13 cellular contexts compared by ENCODE assay signal in the genomic region with DNA sequence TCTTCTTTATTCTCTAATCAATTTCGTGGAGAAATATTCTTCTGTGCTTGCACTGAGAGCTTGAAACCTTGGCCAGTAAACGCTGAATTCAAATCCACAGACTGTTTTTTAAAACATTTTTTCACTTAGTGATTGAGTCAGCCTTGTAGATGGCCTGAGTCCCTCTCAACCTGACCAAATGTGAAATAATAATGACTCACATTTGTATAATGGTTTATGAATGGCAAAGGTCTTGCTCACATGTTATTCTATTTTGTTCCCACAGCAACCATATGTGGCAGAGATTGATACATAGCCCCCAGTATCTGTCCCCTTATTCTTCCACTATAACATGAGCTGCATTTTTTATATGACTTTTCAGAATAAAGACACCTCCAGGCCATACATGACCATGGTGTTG. TPM values are rescaled to one million over a fixed set of nuclear protein-coding genes. Genes with fewer than 3 reads are reported as not detected.
A peak's percentile ranks its signal among the peaks of the same experiment; 100 is the strongest.
DNase-seq lines count a peak whose midpoint lies in the region; ATAC-seq and TF ChIP-seq lines count a peak whose summit lies in the region.
"Had no signal": no experiment of that assay in that cellular context is flagged by ENCODE, and none has a peak within 500 bp of the region (broad histone marks: within the 10 kb centered on the region; RNA-seq: fewer than 3 reads in every experiment).

No MANE protein-coding gene starts in this region.

- no peaks in the 10 kb centered on the region for H3K4me1 Mint-ChIP-seq in activated CD4-positive, alpha-beta T cell treated with anti-CD3 and anti-CD28 coated beads, Interleukin-2, amount 10 ng/mL, durations not matched to agents 24 days and 14 days
- H3K4me1 Mint-ChIP-seq: activated naive CD4-positive, alpha-beta T cell treated with anti-CD3 and anti-CD28 coated beads, Interleukin-2, amount 10 ng/mL, durations not matched to agents 7 days and 5 days had no signal

- no peaks in the 10 kb centered on the region for H3K9me3 ChIP-seq in lower lobe of right lung

- H3K9me3 Mint-ChIP-seq in activated CD4-positive, alpha-beta T cell treated with anti-CD3 and anti-CD28 coated beads, Interleukin-2, amount 10 ng/mL, durations not matched to agents 24 days and 14 days, result peaks cover 4% of the 10 kb centered on the region

- no peaks in the 10 kb centered on the region for H3K36me3 ChIP-seq in lower lobe of right lung

- DNase-seq in A172 (ENCODE audit: low spot score) (peak; percentile 60), HS-5 (ENCODE audit: low read depth) (peak; percentile 76), astrocyte of the hippocampus (ENCODE audit: low read depth, low spot score) (peak; percentile 50), foreskin keratinocyte (peak; percentile 65 to 90), activated T-cell treated with anti-CD3 and anti-CD28 coated beads for 4 hours (no peak), lower lobe of right lung (no peak)
- DNase-seq in activated CD4-positive, alpha-beta T cell treated with anti-CD3 and anti-CD28 coated beads, Interleukin-2, amount 10 ng/mL, durations not matched to agents 24 days and 14 days, result no peak
- DNase-seq: activated naive CD4-positive, alpha-beta T cell treated with anti-CD3 and anti-CD28 coated beads, Interleukin-2, amount 10 ng/mL, durations not matched to agents 7 days and 5 days; effector CD8-positive, alpha-beta T cell; mucosa of descending colon; RPMI8226 had no signal

- H3K27me3 Mint-ChIP-seq in activated CD4-positive, alpha-beta T cell treated with anti-CD3 and anti-CD28 coated beads, Interleukin-2, amount 10 ng/mL, durations not matched to agents 24 days and 14 days, result peaks cover 2% of the 10 kb centered on the region
- H3K27me3 Mint-ChIP-seq: activated naive CD4-positive, alpha-beta T cell treated with anti-CD3 and anti-CD28 coated beads, Interleukin-2, amount 10 ng/mL, durations not matched to agents 7 days and 5 days had no signal

- H3K27me3 ChIP-seq in foreskin keratinocyte (no peaks in the 10 kb centered on the region), lower lobe of right lung (ENCODE audit: low read depth) (no peaks in the 10 kb centered on the region)

- H3K4me3 Mint-ChIP-seq in activated CD4-positive, alpha-beta T cell treated with anti-CD3 and anti-CD28 coated beads, Interleukin-2, amount 10 ng/mL, durations not matched to agents 24 days and 14 days, result no peak overlapping the region
- H3K4me3 Mint-ChIP-seq: activated naive CD4-positive, alpha-beta T cell treated with anti-CD3 and anti-CD28 coated beads, Interleukin-2, amount 10 ng/mL, durations not matched to agents 7 days and 5 days had no signal

- H3K36me3 Mint-ChIP-seq in activated CD4-positive, alpha-beta T cell treated with anti-CD3 and anti-CD28 coated beads, Interleukin-2, amount 10 ng/mL, durations not matched to agents 24 days and 14 days (ENCODE audit: low read depth), result no peaks in the 10 kb centered on the region
- H3K36me3 Mint-ChIP-seq: activated naive CD4-positive, alpha-beta T cell treated with anti-CD3 and anti-CD28 coated beads, Interleukin-2, amount 10 ng/mL, durations not matched to agents 7 days and 5 days had no signal

- H3K27ac ChIP-seq in foreskin keratinocyte (peak overlapping the region; percentile 85), lower lobe of right lung (no peak overlapping the region)

- H3K4me3 ChIP-seq in lower lobe of right lung, result no peak overlapping the region
- H3K4me3 ChIP-seq: mucosa of descending colon had no signal

- ATAC-seq in foreskin keratinocyte, result peak; percentile 86
- no peak for ATAC-seq in HG03342 (IDR thresholded peaks at IDR 0.05; ENCODE audit: unreplicated experiment)
- ATAC-seq in lower lobe of right lung, result no peak
- ATAC-seq: mucosa of descending colon had no signal

- TF ChIP-seq CTCF in foreskin keratinocyte (conservative IDR thresholded peaks at IDR 0.05), result no peak
- TF ChIP-seq CTCF in lower lobe of right lung (IDR thresholded peaks at IDR 0.05), result no peak

- intact Hi-C loops in activated CD4-positive, alpha-beta T cell treated with anti-CD3 and anti-CD28 coated beads, Interleukin-2, amount 10 ng/mL, durations not matched to agents 24 days and 14 days (cut with micrococcal nuclease), result no loop called here
- intact Hi-C loops in lower lobe of right lung (cut with DNase I), result no loop called here

- H3K4me1 ChIP-seq in foreskin keratinocyte (peaks cover 27% of the 10 kb centered on the region), lower lobe of right lung (no peaks in the 10 kb centered on the region)

- no peak overlapping the region for H3K27ac Mint-ChIP-seq in activated CD4-positive, alpha-beta T cell treated with anti-CD3 and anti-CD28 coated beads, Interleukin-2, amount 10 ng/mL, durations not matched to agents 24 days and 14 days
- H3K27ac Mint-ChIP-seq: activated naive CD4-positive, alpha-beta T cell treated with anti-CD3 and anti-CD28 coated beads, Interleukin-2, amount 10 ng/mL, durations not matched to agents 7 days and 5 days had no signal

RNA-seq across cellular contexts. Expression of gene CCDC190, which starts 47.8 kb away (rescaled TPM):
- not detected in 2 replicates for total RNA-seq in A172 (2014; rRNA removed; shearing (Covaris generic))
- total RNA-seq in foreskin keratinocyte (not detected in 2 replicates), lower lobe of right lung (5.2 TPM)
- polyA plus RNA-seq in foreskin keratinocyte, result not detected in 2 replicates
- not detected in 2 replicates for total RNA-seq in activated CD4-positive, alpha-beta T cell treated with anti-CD3 and anti-CD28 coated beads, Interleukin-2, amount 10 ng/mL, durations not matched to agents 24 days and 14 days
- total RNA-seq: activated CD8-positive, alpha-beta memory T cell treated with anti-CD3 and anti-CD28 coated beads for 36 hours; mucosa of descending colon had no signal

Comparison
In these comparisons a context has a peak if more than half of its experiments do, and no peak if none do; other contexts are left out.
1. DNase-seq: peak in A172 (single experiment), HS-5 (single experiment), astrocyte of the hippocampus (single experiment) and foreskin keratinocyte (2 of 2); none in activated T-cell treated with anti-CD3 and anti-CD28 coated beads for 4 hours (single experiment), activated CD4-positive, alpha-beta T cell treated with anti-CD3 and anti-CD28 coated beads, Interleukin-2, amount 10 ng/mL, durations not matched to agents 24 days and 14 days (single experiment) and lower lobe of right lung (single experiment).